In genomic region chr11:76719281-76719680, GRCh38 we compare ENCODE assay signal across 29 cellular contexts. TPM values are rescaled to one million over a fixed set of nuclear protein-coding genes. Genes with fewer than 3 reads are reported as not detected.
DNase-seq lines count a peak whose midpoint lies in the region; ATAC-seq, FAIRE-seq and TF ChIP-seq lines count a peak whose summit lies in the region.
"Had no signal": no experiment of that assay in that cellular context is flagged by ENCODE, and none has a peak within 500 bp of the region (broad histone marks: within the 10 kb centered on the region; RNA-seq: fewer than 3 reads in every experiment).

No MANE protein-coding gene starts in this region.

- H2AFZ ChIP-seq in H1 (ENCODE audit: low read length): no peak overlapping the region
- no peak overlapping the region for H2AFZ ChIP-seq in neuronal stem cell (ENCODE audit: low read length)

- H3K9ac ChIP-seq in H1 (replicated peaks in 1 of 4; ENCODE audit: extremely low read depth in 1 of 4, low read depth in 3 of 4, low read length in 3 of 4) (no peak overlapping the region), neuronal stem cell (ENCODE audit: low read depth, low read length, poor library complexity) (peak overlapping the region; percentile 66)
- H3K9ac ChIP-seq: BLaER1 had no signal

- H3K23ac ChIP-seq in H1 (ENCODE audit: insufficient read length): no peak overlapping the region
- H3K23ac ChIP-seq in neuronal stem cell (ENCODE audit: low read depth, low read length, poor library complexity): peak overlapping the region; percentile 82

- H3K4ac ChIP-seq in H1 (replicated peaks; ENCODE audit: insufficient read length, low read depth, low read length) (no peak overlapping the region), neuronal stem cell (ENCODE audit: low read length) (no peak overlapping the region)

- no peaks in the 10 kb centered on the region for H3K23me2 ChIP-seq in H1 (ENCODE audit: low read depth, low read length)

- TF ChIP-seq POLR2A in H1 (IDR thresholded peaks at IDR 0.05; ENCODE audit: control extremely low read depth in 1 of 2, low read depth in 2 of 2, low read length in 2 of 2) (no peak), transverse colon (IDR thresholded peaks at IDR 0.05) (no peak)

- no peak for TF ChIP-seq RAD21 in H1 (IDR thresholded peaks at IDR 0.05 in 1 of 2, conservative IDR thresholded peaks at IDR 0.05 in 1 of 2; ENCODE audit: low read depth in 2 of 2, low read length in 2 of 2)

- ATAC-seq in HG03280 (IDR thresholded peaks at IDR 0.05; ENCODE audit: unreplicated experiment): no peak
- ATAC-seq: GM12878 had no signal

- in situ Hi-C loops in transverse colon (cut with MboI; ENCODE audit: low pct_ligation_motif_present in 1 of 4, low pct_unique_long_range_greater_than_20kb in 1 of 4, low sequenced_read_pairs in 3 of 4): loop anchor here in 1 of 4 donors (25.0 kb wide), 1 partner anchor 193 kb away; no protein-coding TSS in a partner anchor

- no peak overlapping the region for H3K4me3 ChIP-seq in H1 (ENCODE audit: extremely low read depth in 1 of 4, insufficient read depth in 2 of 4, low read depth in 3 of 4, low read length in 4 of 4)
- no peak overlapping the region for H3K4me3 ChIP-seq in neuronal stem cell (ENCODE audit: low read length in 2 of 2)
- no peak overlapping the region for H3K4me3 ChIP-seq in transverse colon
- H3K4me3 ChIP-seq: BLaER1, GM12878 had no signal

- H4K8ac ChIP-seq in H1 (ENCODE audit: extremely low read depth, insufficient read depth, low read length) (peak overlapping the region; percentile 69), neuronal stem cell (ENCODE audit: low read depth, low read length) (no peak overlapping the region)

- H2BK12ac ChIP-seq in H1 (ENCODE audit: low read depth, low read length) (no peak overlapping the region), neuronal stem cell (ENCODE audit: low read length) (no peak overlapping the region)

- intact Hi-C loops in transverse colon (cut with DNase I; ENCODE audit: low total_unique reads): no loop called here

- H3K14ac ChIP-seq in H1 (ENCODE audit: insufficient read length): no peak overlapping the region
- H3K14ac ChIP-seq in neuronal stem cell (ENCODE audit: low read length): no peak overlapping the region

- H2BK5ac ChIP-seq in H1 (ENCODE audit: low read depth, low read length): no peak overlapping the region
- H2BK5ac ChIP-seq in neuronal stem cell (ENCODE audit: low read length): no peak overlapping the region

- H3K27ac ChIP-seq in H1 (ENCODE audit: low read depth, low read length) (no peak overlapping the region), neuronal stem cell (replicated peaks; ENCODE audit: low read length) (no peak overlapping the region), transverse colon (no peak overlapping the region)
- H3K27ac ChIP-seq: BLaER1 had no signal

- H2AK5ac ChIP-seq in H1 (ENCODE audit: low read depth, low read length): no peak overlapping the region
- no peak overlapping the region for H2AK5ac ChIP-seq in neuronal stem cell (ENCODE audit: low read depth, low read length)

- H3K27me3 ChIP-seq in H1 (replicated peaks in 1 of 4; ENCODE audit: control insufficient read depth in 3 of 4, extremely low read depth in 1 of 4, insufficient read depth in 3 of 4, low read length in 3 of 4) (no peaks in the 10 kb centered on the region; a peak in 2 of 7 replicates), neuronal stem cell (ENCODE audit: control insufficient read depth in 3 of 3, insufficient read depth in 3 of 3, low read depth in 1 of 3, low read length in 3 of 3) (peaks cover 0 to 15% (median 4%) of the 10 kb centered on the region in 3 experiments), transverse colon (peaks cover 12% of the 10 kb centered on the region)
- H3K27me3 ChIP-seq: BE2C, BLaER1 had no signal

- H3K4me2 ChIP-seq in H1 (ENCODE audit: insufficient read depth in 1 of 2, low read depth in 2 of 2, low read length in 2 of 2) (no peak overlapping the region), neuronal stem cell (ENCODE audit: insufficient read depth, low read length, poor library complexity, severe bottlenecking) (no peak overlapping the region)
- H3K4me2 ChIP-seq: BLaER1 had no signal

- DNase-seq in H1 (ENCODE audit: low read depth in 1 of 2, low spot score in 2 of 2): no peak
- DNase-seq in neuronal stem cell (ENCODE audit: low spot score): no peak
- DNase-seq in transverse colon: no peak
- DNase-seq in ecto neural progenitor cell (ENCODE audit: low spot score): no peak
- DNase-seq: 8988T; ACHN; BE2C; C1 segment of cervical spinal cord; CD4-positive, alpha-beta memory T cell; CD4-positive, CD25-positive, alpha-beta regulatory T cell; CD8-positive, alpha-beta memory T cell; COR-L47; DMS 273 treated with DMSO at 0.1 percent for 48 hours; DMS153; DMS53; DMS79; DND-41; EL; GDM1 had no signal

- no peaks in the 10 kb centered on the region for H3K9me3 ChIP-seq in H1 (ENCODE audit: insufficient read depth in 2 of 2, low read depth in 1 of 2, low read length in 1 of 2)
- H3K9me3 ChIP-seq in neuronal stem cell (replicated peaks in 1 of 2; ENCODE audit: control insufficient read depth in 2 of 2, insufficient read depth in 1 of 2, low read depth in 1 of 2, low read length in 2 of 2): peaks cover 0 to 1% of the 10 kb centered on the region in 2 donors
- no peaks in the 10 kb centered on the region for H3K9me3 ChIP-seq in transverse colon
- H3K9me3 ChIP-seq: BE2C, BLaER1 had no signal

- POLR2A ChIA-PET in H1 (lab: Charles Lee; ENCODE audit: partially characterized antibody): no interaction called here

- H3K79me1 ChIP-seq in H1 (ENCODE audit: low read depth, low read length) (no peaks in the 10 kb centered on the region), neuronal stem cell (ENCODE audit: low read depth, low read length) (no peaks in the 10 kb centered on the region)

- H4K5ac ChIP-seq in H1 (ENCODE audit: insufficient read length, low read depth, low read length): no peak overlapping the region

- CTCF ChIA-PET in H1 (lab: Charles Lee; ENCODE audit: partially characterized antibody): no interaction called here

- H3K79me2 ChIP-seq in H1 (ENCODE audit: control insufficient read depth in 1 of 2, insufficient read depth in 2 of 2, low read length in 2 of 2): no peaks in the 10 kb centered on the region

- H3K18ac ChIP-seq in H1 (ENCODE audit: extremely low read depth, low read length) (no peak overlapping the region), neuronal stem cell (ENCODE audit: low read length) (no peak overlapping the region)

- no peak for FAIRE-seq in H1 (lab: Jason Lieb, UNC)
- FAIRE-seq: A204.1, GM12878, GM12892, GM18507, GM19239 had no signal

- 82% methylated on average over 12 of the region's 19 CpGs; no CpG with 5 or more reads in 1 of the 2 experiments for WGBS in H1 (ENCODE audit: extremely low coverage in 1 of 2, insufficient coverage in 1 of 2, insufficient read length in 1 of 2, insufficient replicate concordance in 2 of 2, low coverage in 1 of 2, low lambda C conversion rate in 2 of 2, missing lambda C conversion rate in 1 of 2), 2 experiments
- no CpG with 5 or more reads among the region's 19 CpGs for WGBS in neuronal stem cell (ENCODE audit: extremely low coverage in 2 of 2, insufficient read length in 2 of 2, insufficient replicate concordance in 1 of 2), 2 donors
- WGBS in transverse colon (ENCODE audit: low coverage in 1 of 2), 2 donors: 88 to 90% methylated on average over 6 to 13 of the region's 19 CpGs

- H3K4me1 ChIP-seq in H1 (replicated peaks in 1 of 4; ENCODE audit: control insufficient read depth in 3 of 4, insufficient read depth in 4 of 4, low read length in 3 of 4) (peaks cover 0 to 2% (median 0%) of the 10 kb centered on the region in 4 experiments; a peak in 1 of 7 replicates), neuronal stem cell (ENCODE audit: control insufficient read depth in 2 of 2, insufficient read depth in 1 of 2, low read depth in 1 of 2, low read length in 2 of 2) (peaks cover 0 to 3% of the 10 kb centered on the region in 2 donors), transverse colon (peaks cover 0 to 7% (median 4%) of the 10 kb centered on the region in 4 donors)
- H3K4me1 ChIP-seq: BLaER1 had no signal

- H3K56ac ChIP-seq in H1 (replicated peaks; ENCODE audit: insufficient read length, low read depth, low read length): no peak overlapping the region

- no peaks in the 10 kb centered on the region for H4K20me1 ChIP-seq in H1 (replicated peaks in 1 of 2; ENCODE audit: control insufficient read depth in 1 of 2, insufficient read depth in 2 of 2, low read length in 2 of 2)
- H4K20me1 ChIP-seq: BLaER1 had no signal

- H2BK120ac ChIP-seq in H1 (replicated peaks; ENCODE audit: low read depth, low read length): no peak overlapping the region
- H2BK120ac ChIP-seq in neuronal stem cell (ENCODE audit: low read depth, low read length): no peak overlapping the region

- H2BK20ac ChIP-seq in H1 (ENCODE audit: low read length): no peak overlapping the region

- H3K36me3 ChIP-seq in H1 (ENCODE audit: control insufficient read depth in 2 of 4, insufficient read depth in 4 of 4, low read length in 3 of 4): no peaks in the 10 kb centered on the region
- no peaks in the 10 kb centered on the region for H3K36me3 ChIP-seq in neuronal stem cell (replicated peaks in 1 of 2; ENCODE audit: control insufficient read depth in 2 of 2, insufficient read depth in 2 of 2, low read length in 2 of 2)
- no peaks in the 10 kb centered on the region for H3K36me3 ChIP-seq in transverse colon
- H3K36me3 ChIP-seq: BE2C, BLaER1 had no signal

- TF ChIP-seq EP300 in H1 (IDR thresholded peaks at IDR 0.05; ENCODE audit: borderline replicate concordance in 1 of 2, low read depth in 2 of 2, low read length in 2 of 2): no peak
- TF ChIP-seq EP300 in transverse colon (IDR thresholded peaks at IDR 0.05; ENCODE audit: low read depth): no peak

- H4K91ac ChIP-seq in H1 (replicated peaks; ENCODE audit: insufficient read length, low read length) (no peak overlapping the region), neuronal stem cell (ENCODE audit: low read depth, low read length, poor library complexity) (no peak overlapping the region)

- no peak overlapping the region for H2BK15ac ChIP-seq in H1 (ENCODE audit: low read length)
- no peak overlapping the region for H2BK15ac ChIP-seq in neuronal stem cell (ENCODE audit: low read length)

- no peak for TF ChIP-seq CTCF in H1 (IDR thresholded peaks at IDR 0.05; ENCODE audit: control extremely low read depth in 1 of 3, insufficient read depth in 1 of 3, low read depth in 1 of 3, low read length in 3 of 3)
- TF ChIP-seq CTCF in transverse colon (IDR thresholded peaks at IDR 0.05): no peak

RNA-seq across cellular contexts. Expression of gene LRRC32, which starts 48.7 kb away (rescaled TPM):
- 0.44 and 0.99 TPM in 2 replicates for total RNA-seq in H1 (2021; fragmentation: NEBNext Ultra II Directional; extraction: Animal tissue kit (Norgen Biotek cat#: 25700))
- polyA plus RNA-seq in H1 (2011; rRNA removed): 1.9 and 2.0 TPM in 2 replicates
- 1.0 TPM for polyA plus RNA-seq in H1 (2011; cell fraction: cytosol; rRNA removed)
- 0.88 TPM for polyA plus RNA-seq in H1 (2011; cell fraction: nucleus; rRNA removed)
- 1.0 to 3.3 TPM (median 1.7 TPM) in 4 replicates for polyA plus RNA-seq in H1 (2012, experiment 1 of 2)
- polyA plus RNA-seq in H1 (2012, experiment 2 of 2): 1.0 TPM
- polyA plus RNA-seq in H1 (2013, experiment 1 of 2): 1.1 TPM
- 1.2 TPM for polyA plus RNA-seq in H1 (2013, experiment 2 of 2)
- 0.95 and 1.2 TPM in 2 replicates for polyA minus RNA-seq in H1 (2011; rRNA and poly(A)+ RNA removed)
- polyA minus RNA-seq in H1 (2011; cell fraction: cytosol; rRNA and poly(A)+ RNA removed): 1.2 TPM
- polyA minus RNA-seq in H1 (2011; cell fraction: nucleus; rRNA and poly(A)+ RNA removed): 0.50 TPM
- polyA plus RNA-seq in neuronal stem cell (2013, experiment 1 of 2): 0.91 TPM
- 1.1 TPM for polyA plus RNA-seq in neuronal stem cell (2013, experiment 2 of 2)
- 10 to 100 TPM in 1 of 4 donors, 1 to 10 TPM in 3; 5.1 to 11.5 (median 9.1) TPM for total RNA-seq in transverse colon
- total RNA-seq: A673, G401 had no signal
- polyA plus RNA-seq: CD14-positive monocyte had no signal
